Comparison of ENCODE assay signal across 19 cellular contexts in the genomic region with DNA sequence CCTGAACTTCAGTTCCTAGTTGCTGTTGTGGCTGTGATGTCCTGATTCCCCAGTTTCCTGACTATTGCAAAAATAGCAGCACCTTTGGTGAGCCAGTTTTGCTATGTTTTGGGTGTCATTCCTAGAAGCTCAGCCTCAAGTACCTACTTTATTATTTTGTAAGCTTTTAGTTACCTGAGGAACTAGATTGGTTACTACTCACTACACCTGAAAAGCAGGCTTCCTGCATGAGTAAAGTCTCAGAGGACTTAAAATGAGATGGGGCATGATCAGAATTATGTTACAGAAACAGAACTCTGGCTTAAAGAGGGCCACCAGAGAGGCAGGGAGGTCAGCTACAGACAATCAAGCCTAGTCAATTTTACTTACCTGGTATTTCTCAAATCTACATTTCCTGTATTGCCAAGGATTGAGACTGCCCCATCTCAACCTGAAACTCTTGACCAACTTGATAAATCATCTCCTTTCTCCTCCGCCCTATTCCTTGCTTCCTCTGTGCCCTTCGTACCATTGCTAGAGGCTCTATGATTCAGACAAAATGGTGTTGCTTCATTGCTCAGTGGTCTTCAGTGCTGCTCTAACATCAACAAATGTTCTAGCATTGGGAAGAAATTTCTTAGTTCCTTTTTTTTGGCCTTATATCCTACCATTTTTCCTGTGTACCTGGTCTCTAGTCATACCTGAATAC. TPM values are rescaled to one million over a fixed set of nuclear protein-coding genes. Genes with fewer than 3 reads are reported as not detected.
DNase-seq lines count a peak whose midpoint lies in the region; ATAC-seq and TF ChIP-seq lines count a peak whose summit lies in the region.
"Had no signal": no experiment of that assay in that cellular context is flagged by ENCODE, and none has a peak within 500 bp of the region (broad histone marks: within the 10 kb centered on the region; RNA-seq: fewer than 3 reads in every experiment).

No MANE protein-coding gene starts in this region.

- H3K27me3 ChIP-seq in mammary epithelial cell (ENCODE audit: insufficient read depth, low read length) (no peaks in the 10 kb centered on the region), PC-3 (ENCODE audit: low read length) (no peaks in the 10 kb centered on the region)

- no peak overlapping the region for H3K27ac ChIP-seq in mammary epithelial cell (ENCODE audit: insufficient read depth, low read depth, low read length)
- peak overlapping the region; percentile 97 for H3K27ac ChIP-seq in PC-3 (ENCODE audit: low read length)
- peak overlapping the region; percentile 52 for H3K27ac ChIP-seq in epithelial cell of prostate
- H3K27ac ChIP-seq: HL-60 had no signal

- no peaks in the 10 kb centered on the region for H3F3A ChIP-seq in PC-3 (ENCODE audit: low read length, unreplicated experiment)

- POLR2A ChIA-PET in MCF 10A (lab: Yijun Ruan, JAX) (interaction anchor here (0.6 to 0.9 kb wide), 3 partner anchors 8 to 123 kb away, joined by 3 to 4 read pairs (median 4); no protein-coding TSS in a partner anchor), PC-3 (lab: Charles Lee; ENCODE audit: unreplicated experiment) (no interaction called here)

- H2AFZ ChIP-seq in mammary epithelial cell (ENCODE audit: low read depth, low read length) (no peak overlapping the region), PC-3 (ENCODE audit: low read length) (no peak overlapping the region)
- H2AFZ ChIP-seq: GM23338 had no signal

- H3K36me3 Mint-ChIP-seq in MCF 10A (ENCODE audit: insufficient read depth, unreplicated experiment) (no peaks in the 10 kb centered on the region), natural killer cell (no peaks in the 10 kb centered on the region)
- H3K36me3 Mint-ChIP-seq in activated naive CD8-positive, alpha-beta T cell treated with anti-CD3 and anti-CD28 coated beads, Interleukin-2, amount 50 U/mL, for 24 hours (ENCODE audit: low read depth), result no peaks in the 10 kb centered on the region
- H3K36me3 Mint-ChIP-seq: CD4-positive, CD25-positive, alpha-beta regulatory T cell had no signal

- H3K4me3 Mint-ChIP-seq in MCF 10A (ENCODE audit: unreplicated experiment) (no peak overlapping the region), natural killer cell (no peak overlapping the region)
- no peak overlapping the region for H3K4me3 Mint-ChIP-seq in activated naive CD8-positive, alpha-beta T cell treated with anti-CD3 and anti-CD28 coated beads, Interleukin-2, amount 50 U/mL, for 24 hours
- H3K4me3 Mint-ChIP-seq: CD4-positive, CD25-positive, alpha-beta regulatory T cell; CD8-positive, alpha-beta memory T cell; GM23338 had no signal

- no peaks in the 10 kb centered on the region for H4K20me1 ChIP-seq in mammary epithelial cell (ENCODE audit: insufficient read depth, low read length)
- no peaks in the 10 kb centered on the region for H4K20me1 ChIP-seq in PC-3 (ENCODE audit: low read length)

- BruUV-seq in MCF 10A (replicated peaks; lab: Mats Ljungman, UMichigan) (no TSS peak), mammary epithelial cell (replicated peaks; lab: Mats Ljungman, UMichigan) (no TSS peak), PC-3 (replicated peaks; lab: Mats Ljungman, UMichigan) (TSS peak; percentile 74)

- H3K4me3 ChIP-seq in mammary epithelial cell (replicated peaks in 1 of 3; ENCODE audit: insufficient read depth in 1 of 3, low read depth in 2 of 3, low read length in 3 of 3) (no peak overlapping the region), PC-3 (ENCODE audit: low read length) (no peak overlapping the region)
- H3K4me3 ChIP-seq: GM23338 had no signal

- CTCF ChIA-PET in MCF 10A (lab: Yijun Ruan, JAX), result no interaction called here
- CTCF ChIA-PET in mammary epithelial cell (lab: Charles Lee; ENCODE audit: low non-redundant PET), result no interaction called here
- CTCF ChIA-PET in PC-3 (lab: Charles Lee), result no interaction called here

- ATAC-seq in PC-3 (no peak), natural killer cell (no peak)
- no peak for ATAC-seq in activated naive CD8-positive, alpha-beta T cell treated with anti-CD3 and anti-CD28 coated beads, Interleukin-2, amount 50 U/mL, for 24 hours
- ATAC-seq: GM23338 had no signal

- peaks cover 6% of the 10 kb centered on the region for H3K4me1 Mint-ChIP-seq in MCF 10A (ENCODE audit: insufficient read depth, unreplicated experiment)
- H3K4me1 Mint-ChIP-seq in activated naive CD8-positive, alpha-beta T cell treated with anti-CD3 and anti-CD28 coated beads, Interleukin-2, amount 50 U/mL, for 24 hours, result no peaks in the 10 kb centered on the region
- no peaks in the 10 kb centered on the region for H3K4me1 Mint-ChIP-seq in natural killer cell
- H3K4me1 Mint-ChIP-seq: CD4-positive, CD25-positive, alpha-beta regulatory T cell; GM23338 had no signal

- H3K79me2 ChIP-seq in mammary epithelial cell (ENCODE audit: insufficient read depth, low read length), result no peaks in the 10 kb centered on the region
- H3K79me2 ChIP-seq in PC-3 (ENCODE audit: low read length), result no peaks in the 10 kb centered on the region

- H3K9me3 Mint-ChIP-seq in MCF 10A (ENCODE audit: unreplicated experiment) (peaks cover 9% of the 10 kb centered on the region), natural killer cell (peaks cover 3 to 4% of the 10 kb centered on the region in 2 donors)
- H3K9me3 Mint-ChIP-seq in activated naive CD8-positive, alpha-beta T cell treated with anti-CD3 and anti-CD28 coated beads, Interleukin-2, amount 50 U/mL, for 24 hours, result peaks cover 16% of the 10 kb centered on the region

- dilution Hi-C loops in mammary epithelial cell (cut with HindIII; ENCODE audit: low sequenced_read_pairs), result no loop called here

- H3K9me3 ChIP-seq in mammary epithelial cell (replicated peaks; ENCODE audit: insufficient read depth, low read length) (no peaks in the 10 kb centered on the region), PC-3 (ENCODE audit: low read length) (0 out of 2 replicates have a peak, but pooled peaks cover 4% of the 10 kb centered on the region)
- H3K9me3 ChIP-seq: BE2C had no signal

- H3K27me3 Mint-ChIP-seq in MCF 10A (ENCODE audit: insufficient read depth, unreplicated experiment), result no peaks in the 10 kb centered on the region
- H3K27me3 Mint-ChIP-seq in activated naive CD8-positive, alpha-beta T cell treated with anti-CD3 and anti-CD28 coated beads, Interleukin-2, amount 50 U/mL, for 24 hours, result no peaks in the 10 kb centered on the region
- H3K27me3 Mint-ChIP-seq in natural killer cell (ENCODE audit: low read depth in 2 of 2), result peaks cover 5 to 12% of the 10 kb centered on the region in 2 donors

- H3K9ac ChIP-seq in mammary epithelial cell (ENCODE audit: insufficient read depth, low read length) (no peak overlapping the region), PC-3 (ENCODE audit: low read length) (peak overlapping the region; percentile 69)

- in situ Hi-C loops in mammary epithelial cell (cut with MboI; ENCODE audit: low sequenced_read_pairs in 2 of 2), result no loop called here

- no peaks in the 10 kb centered on the region for H3K36me3 ChIP-seq in mammary epithelial cell (ENCODE audit: insufficient read depth, low read length)
- no peaks in the 10 kb centered on the region for H3K36me3 ChIP-seq in PC-3 (ENCODE audit: low read depth, low read length)
- H3K36me3 ChIP-seq: BE2C had no signal

- intact Hi-C loops in MCF 10A (cut with micrococcal nuclease), result no loop called here
- intact Hi-C loops in mammary epithelial cell (cut with micrococcal nuclease), result no loop called here
- intact Hi-C loops in PC-3 (cut with micrococcal nuclease), result loop anchor here (2.0 kb wide), 1 partner anchor 60 kb away; no protein-coding TSS in a partner anchor
- intact Hi-C loops in natural killer cell (cut with micrococcal nuclease), result no loop called here

- H3K4me2 ChIP-seq in mammary epithelial cell (ENCODE audit: insufficient read depth, low read depth, low read length), result no peak overlapping the region
- H3K4me2 ChIP-seq in PC-3 (ENCODE audit: low read length), result peak overlapping the region; percentile 47
- H3K4me2 ChIP-seq: GM23338 had no signal

- H3K27ac Mint-ChIP-seq in MCF 10A (ENCODE audit: low read depth, unreplicated experiment) (no peak overlapping the region), natural killer cell (no peak overlapping the region)
- no peak overlapping the region for H3K27ac Mint-ChIP-seq in activated naive CD8-positive, alpha-beta T cell treated with anti-CD3 and anti-CD28 coated beads, Interleukin-2, amount 50 U/mL, for 24 hours
- H3K27ac Mint-ChIP-seq: CD4-positive, CD25-positive, alpha-beta regulatory T cell; CD8-positive, alpha-beta memory T cell; GM23338 had no signal

- DNase-seq in MCF 10A (ENCODE audit: unreplicated experiment), result peak; percentile 58
- no peak for DNase-seq in mammary epithelial cell
- peak; percentile 13 for DNase-seq in PC-3
- no peak for DNase-seq in epithelial cell of prostate (ENCODE audit: low read depth, low spot score)
- no peak for DNase-seq in activated naive CD8-positive, alpha-beta T cell treated with anti-CD3 and anti-CD28 coated beads, Interleukin-2, amount 50 U/mL, for 24 hours
- no peak for DNase-seq in natural killer cell
- no peak for DNase-seq in NCI-H1417 treated with DMSO at 0.1 percent for 48 hours (lab: John Stamatoyannopoulos, UW)
- DNase-seq: ACHN; BE2C; C1 segment of cervical spinal cord; CD4-positive, CD25-positive, alpha-beta regulatory T cell; CD8-positive, alpha-beta memory T cell; COR-L47; DMS 273 treated with DMSO at 0.1 percent for 48 hours; DND-41; EL; HCEC 1CT had no signal

- WGBS in mammary epithelial cell (ENCODE audit: low coverage, missing lambda C conversion rate), result 67% methylated on average over 2 of the region's 2 CpGs

- no peaks in the 10 kb centered on the region for H3K4me1 ChIP-seq in mammary epithelial cell (ENCODE audit: insufficient read depth, low read length)
- H3K4me1 ChIP-seq in PC-3 (ENCODE audit: insufficient read depth, low read length), result peaks cover 29% of the 10 kb centered on the region
- H3K4me1 ChIP-seq: BE2C had no signal

- TF ChIP-seq CTCF in MCF 10A (IDR thresholded peaks at IDR 0.05; ENCODE audit: unreplicated experiment) (no peak), mammary epithelial cell (conservative IDR thresholded peaks at IDR 0.05 in 1 of 2, IDR thresholded peaks at IDR 0.05 in 1 of 2; ENCODE audit: extremely low read depth in 1 of 2, insufficient read depth in 1 of 2, low read depth in 1 of 2, low read length in 2 of 2) (no peak), PC-3 (conservative IDR thresholded peaks at IDR 0.05; ENCODE audit: low read depth, low read length) (no peak), natural killer cell (IDR thresholded peaks at IDR 0.05) (no peak)

- H3K9me2 ChIP-seq in PC-3 (replicated peaks; ENCODE audit: low read length), result no peaks in the 10 kb centered on the region

RNA-seq across cellular contexts. Expression of a gene that starts 58.9 kb away (rescaled TPM):
- total RNA-seq in MCF 10A (2022) (33.4 and 34.3 TPM in 2 replicates), mammary epithelial cell (10 to 100 TPM; 34.3 to 44.5 TPM), PC-3 (2014; rRNA removed) (15.2 and 20.3 TPM in 2 replicates), natural killer cell (10 to 100 TPM; 25.9 to 48.1 (median 30.9) TPM)
- 14.0 TPM for polyA plus RNA-seq in mammary epithelial cell
- polyA minus RNA-seq in mammary epithelial cell, result 19.8 TPM

Comparison
In these comparisons a context has a peak if more than half of its experiments do, and no peak if none do; other contexts are left out.
1. DNase-seq: peak in MCF 10A (single experiment) and PC-3 (single experiment); none in mammary epithelial cell (single experiment), epithelial cell of prostate (single experiment), activated naive CD8-positive, alpha-beta T cell treated with anti-CD3 and anti-CD28 coated beads, Interleukin-2, amount 50 U/mL, for 24 hours (single experiment), natural killer cell (single experiment) and NCI-H1417 treated with DMSO at 0.1 percent for 48 hours (single experiment).